ENCODE assay signal across 3 cellular contexts in genomic region chr11:122059565-122059964, GRCh38.
TF ChIP-seq lines count a peak whose summit lies in the region.

No MANE protein-coding gene starts in this region.

TF ChIP-seq in HCT116, 20 proteins besides CTCF, POLR2A, EP300 and RAD21 (continues in another document):
- no peak for TF ChIP-seq POLR2AphosphoS5 (IDR thresholded peaks at IDR 0.05; ENCODE audit: low read depth, low read length)
- TF ChIP-seq EZH2 (IDR thresholded peaks at IDR 0.05) = no peak
- TF ChIP-seq ZFX (IDR thresholded peaks at IDR 0.05) = no peak
- peak; percentile 23; the same call in 1 of the 2 replicates for TF ChIP-seq CEBPB (IDR thresholded peaks at IDR 0.05; ENCODE audit: low read depth)
- no peak for TF ChIP-seq ZNF274 (IDR thresholded peaks at IDR 0.05; ENCODE audit: low read depth, low read length)
- TF ChIP-seq ZBTB33 (IDR thresholded peaks at IDR 0.05; ENCODE audit: extremely low read depth, insufficient replicate concordance, low read length) = no peak
- no peak for TF ChIP-seq EGR1 (IDR thresholded peaks at IDR 0.05; ENCODE audit: low read depth)
- TF ChIP-seq REST (IDR thresholded peaks at IDR 0.05; ENCODE audit: low read depth) = no peak
- TF ChIP-seq JUND (IDR thresholded peaks at IDR 0.05) = 0 out of 2 replicates have a peak, but pooled peaks have one; percentile 13
- TF ChIP-seq CBX3 (IDR thresholded peaks at IDR 0.05; ENCODE audit: low read depth) = peak; percentile 90; the same call in 1 of the 2 replicates
- TF ChIP-seq YY1 (IDR thresholded peaks at IDR 0.05; ENCODE audit: extremely low read depth, insufficient replicate concordance, low read depth, low read length) = no peak
- TF ChIP-seq SIN3A (IDR thresholded peaks at IDR 0.05; ENCODE audit: low read depth) = no peak
- no peak for TF ChIP-seq ATF3 (IDR thresholded peaks at IDR 0.05)
- TF ChIP-seq SRF (IDR thresholded peaks at IDR 0.05; ENCODE audit: low read depth) = 0 out of 2 replicates have a peak, but pooled peaks have one; percentile 17
- TF ChIP-seq ELF1 (IDR thresholded peaks at IDR 0.05; ENCODE audit: borderline replicate concordance, low read depth) = no peak
- TF ChIP-seq SP1 (IDR thresholded peaks at IDR 0.05; ENCODE audit: low read depth) = no peak
- TF ChIP-seq FOSL1 (IDR thresholded peaks at IDR 0.05; ENCODE audit: low read depth) = no peak
- TF ChIP-seq EZH2phosphoT487 (IDR thresholded peaks at IDR 0.05; ENCODE audit: borderline replicate concordance) = no peak

TF ChIP-seq in WTC11, 78 proteins besides CTCF, POLR2A, EP300 and RAD21:
- no peak for TF ChIP-seq ATF6 (CRISPR knock-in tag; IDR thresholded peaks at IDR 0.05)
- peak; percentile 95 for TF ChIP-seq ZNF317 (CRISPR knock-in tag; IDR thresholded peaks at IDR 0.05; ENCODE audit: borderline replicate concordance, low read depth)
TF ChIP-seq in WTC11: peak in this region for 1.

TF ChIP-seq in K562, 482 proteins besides CTCF, POLR2A, EP300 and RAD21 (continued from another document):
- no peak for TF ChIP-seq ZFX (CRISPR knock-in tag; IDR thresholded peaks at IDR 0.05)
